ENCODE assay signal across 24 cellular contexts in genomic region chr12:1377117-1377516, GRCh38.
DNase-seq lines count a peak whose midpoint lies in the region; ATAC-seq, FAIRE-seq and TF ChIP-seq lines count a peak whose summit lies in the region.
"Had no signal": no experiment of that assay in that cellular context is flagged by ENCODE, and none has a peak within 500 bp of the region (broad histone marks: within the 10 kb centered on the region; RNA-seq: fewer than 3 reads in every experiment).

No MANE protein-coding gene starts in this region.

- H3K4me3 ChIP-seq in liver (ENCODE audit: low read depth in 1 of 3, low read length in 3 of 3) (no peak overlapping the region), HepG2 (replicated peaks in 1 of 3; ENCODE audit: insufficient read depth in 1 of 3, low read depth in 2 of 3, low read length in 3 of 3) (no peak overlapping the region), right lobe of liver (peak overlapping the region in 1 of 3 donors; percentile 8), ascending aorta (no peak overlapping the region)
- H3K4me3 ChIP-seq: A549, BLaER1, GM12878 had no signal

- H3K9me3 ChIP-seq in liver (ENCODE audit: control insufficient read depth in 4 of 4, low read length in 3 of 4) (no peaks in the 10 kb centered on the region), HepG2 (ENCODE audit: low read length) (no peaks in the 10 kb centered on the region), right lobe of liver (no peaks in the 10 kb centered on the region), ascending aorta (no peaks in the 10 kb centered on the region)
- H3K9me3 ChIP-seq: A549, BE2C had no signal

- BruUV-seq in HepG2 (replicated peaks; lab: Mats Ljungman, UMichigan): no TSS peak

- peaks cover 11% of the 10 kb centered on the region for H3K36me3 Mint-ChIP-seq in activated CD4-positive, alpha-beta memory T cell treated with anti-CD3 and anti-CD28 coated beads, Interleukin-2, amount 10 ng/mL, durations not matched to agents 7 days and 5 days (ENCODE audit: low read depth)

- H3K4me1 ChIP-seq in liver (ENCODE audit: control insufficient read depth in 4 of 4, insufficient read depth in 4 of 4, low read length in 3 of 4) (peaks cover 5 to 31% (median 23%) of the 10 kb centered on the region in 4 donors), HepG2 (ENCODE audit: insufficient read depth, low read length) (peaks cover 11% of the 10 kb centered on the region), right lobe of liver (peaks cover 0 to 37% (median 6%) of the 10 kb centered on the region in 4 donors), ascending aorta (no peaks in the 10 kb centered on the region)
- H3K4me1 ChIP-seq: A549, BE2C, BLaER1 had no signal

- peak overlapping the region; percentile 22 to 39 for H3K27ac ChIP-seq in liver (ENCODE audit: low read depth in 1 of 2, low read length in 2 of 2)
- no peak overlapping the region for H3K27ac ChIP-seq in HepG2 (ENCODE audit: extremely low read length, insufficient read depth, low read length)
- H3K27ac ChIP-seq in right lobe of liver: peak overlapping the region; percentile 6 to 71 (median 64)
- H3K27ac ChIP-seq in ascending aorta: no peak overlapping the region
- H3K27ac ChIP-seq: 22Rv1, A549, BLaER1 had no signal

- no peaks in the 10 kb centered on the region for H3K27me3 Mint-ChIP-seq in activated CD4-positive, alpha-beta memory T cell treated with anti-CD3 and anti-CD28 coated beads, Interleukin-2, amount 10 ng/mL, durations not matched to agents 7 days and 5 days
- H3K27me3 Mint-ChIP-seq: CD4-positive, alpha-beta memory T cell; CD8-positive, alpha-beta memory T cell had no signal

- ATAC-seq in HepG2: no peak
- ATAC-seq in right lobe of liver: peak; percentile 44 to 54 (median 54)
- ATAC-seq: A549, GM12878 had no signal

- H3K27me3 ChIP-seq in liver (ENCODE audit: control insufficient read depth in 4 of 4, insufficient read depth in 4 of 4, low read length in 3 of 4): no peaks in the 10 kb centered on the region
- no peaks in the 10 kb centered on the region for H3K27me3 ChIP-seq in HepG2 (ENCODE audit: control insufficient read depth in 1 of 2, insufficient read depth in 2 of 2, low read length in 2 of 2)
- H3K27me3 ChIP-seq in right lobe of liver: no peaks in the 10 kb centered on the region
- H3K27me3 ChIP-seq in ascending aorta: no peaks in the 10 kb centered on the region
- H3K27me3 ChIP-seq: BE2C, BLaER1 had no signal

- H3K79me2 ChIP-seq in HepG2 (ENCODE audit: insufficient read depth, low read length): no peaks in the 10 kb centered on the region

- no peak overlapping the region for H3K4me3 Mint-ChIP-seq in activated CD4-positive, alpha-beta memory T cell treated with anti-CD3 and anti-CD28 coated beads, Interleukin-2, amount 10 ng/mL, durations not matched to agents 7 days and 5 days
- H3K4me3 Mint-ChIP-seq: CD14-positive monocyte; CD4-positive, alpha-beta memory T cell; CD4-positive, CD25-positive, alpha-beta regulatory T cell; CD8-positive, alpha-beta memory T cell had no signal

- WGBS in liver: 55% methylated on average over 5 of the region's 5 CpGs
- over 99% methylated on average over 5 of the region's 5 CpGs for WGBS in HepG2 (ENCODE audit: low lambda C conversion rate)
- WGBS in right lobe of liver (ENCODE audit: insufficient coverage, low coverage, low lambda C conversion rate, missing lambda C conversion rate): 58% methylated on average over 5 of the region's 5 CpGs

- no peak for TF ChIP-seq CTCF in liver (IDR thresholded peaks at IDR 0.05; ENCODE audit: low read depth, low read length, missing input control)
- TF ChIP-seq CTCF in HepG2 (CRISPR knock-in tag; IDR thresholded peaks at IDR 0.05): no peak
- TF ChIP-seq CTCF in right lobe of liver (IDR thresholded peaks at IDR 0.05): no peak
- TF ChIP-seq CTCF in ascending aorta (IDR thresholded peaks at IDR 0.05): no peak

- TF ChIP-seq EP300 in HepG2 (IDR thresholded peaks at IDR 0.05; ENCODE audit: low read depth in 2 of 2, low read length in 2 of 2) (no peak), HepG2 (CRISPR knock-in tag; IDR thresholded peaks at IDR 0.05; ENCODE audit: borderline replicate concordance) (no peak)

- H3K27ac Mint-ChIP-seq in activated CD4-positive, alpha-beta memory T cell treated with anti-CD3 and anti-CD28 coated beads, Interleukin-2, amount 10 ng/mL, durations not matched to agents 7 days and 5 days: no peak overlapping the region
- H3K27ac Mint-ChIP-seq: CD4-positive, alpha-beta memory T cell; CD4-positive, CD25-positive, alpha-beta regulatory T cell; CD8-positive, alpha-beta memory T cell had no signal

- no peak overlapping the region for H3K4me2 ChIP-seq in HepG2 (ENCODE audit: low read depth, low read length)
- H3K4me2 ChIP-seq: A549, BLaER1 had no signal

- no peak overlapping the region for H2AFZ ChIP-seq in HepG2 (ENCODE audit: low read length)

- TF ChIP-seq POLR2A in HepG2 (IDR thresholded peaks at IDR 0.05; ENCODE audit: insufficient read depth in 1 of 2, low read depth in 2 of 2, low read length in 2 of 2) (no peak), right lobe of liver (IDR thresholded peaks at IDR 0.05) (no peak)

- FAIRE-seq in HepG2 (lab: Jason Lieb, UNC): no peak
- FAIRE-seq: A549, GM12878, GM19239 had no signal

- TF ChIP-seq RAD21 in liver (IDR thresholded peaks at IDR 0.05): no peak
- no peak for TF ChIP-seq RAD21 in HepG2 (CRISPR knock-in tag; IDR thresholded peaks at IDR 0.05)

- intact Hi-C loops in HepG2 (cut with micrococcal nuclease; ENCODE audit: unreplicated experiment): loop anchor here (1.0 kb wide), 1 partner anchor 10 kb away; no protein-coding TSS in a partner anchor
- intact Hi-C loops in right lobe of liver (cut with DNase I): no loop called here
- intact Hi-C loops in ascending aorta (cut with DNase I): no loop called here

- no peak for DNase-seq in HepG2 (ENCODE audit: low spot score)
- DNase-seq in right lobe of liver: no peak
- no peak for DNase-seq in ascending aorta (ENCODE audit: low spot score in 2 of 2)
- no peak for DNase-seq in activated CD4-positive, alpha-beta memory T cell treated with anti-CD3 and anti-CD28 coated beads, Interleukin-2, amount 10 ng/mL, durations not matched to agents 7 days and 5 days
- DNase-seq: BE2C; C1 segment of cervical spinal cord; CD4-positive, alpha-beta memory T cell; CD4-positive, CD25-positive, alpha-beta regulatory T cell; CD8-positive, alpha-beta memory T cell; COR-L47; DMS 273 treated with DMSO at 0.1 percent for 48 hours; DMS153; DMS53; DMS79; DND-41; EL; GDM1 had no signal

- in situ Hi-C loops in HepG2 (cut with HindIII; ENCODE audit: extremely low pct_ligation_motif_present, low pct_unique_long_range_greater_than_20kb): no loop called here

- CTCF ChIA-PET in HepG2 (lab: Yijun Ruan, JAX; ENCODE audit: low intra/inter-chr PET ratio, low total read pairs): no interaction called here
- CTCF ChIA-PET in activated CD4-positive, alpha-beta memory T cell treated with anti-CD3 and anti-CD28 coated beads, Interleukin-2, amount 10 ng/mL, durations not matched to agents 7 days and 5 days (lab: Charles Lee): no interaction called here

- no peaks in the 10 kb centered on the region for H3K4me1 Mint-ChIP-seq in activated CD4-positive, alpha-beta memory T cell treated with anti-CD3 and anti-CD28 coated beads, Interleukin-2, amount 10 ng/mL, durations not matched to agents 7 days and 5 days
- H3K4me1 Mint-ChIP-seq: CD4-positive, alpha-beta memory T cell; CD8-positive, alpha-beta memory T cell had no signal

- H4K20me1 ChIP-seq in HepG2 (ENCODE audit: insufficient read depth, low read length): no peaks in the 10 kb centered on the region
- H4K20me1 ChIP-seq: BLaER1 had no signal

- POLR2A ChIA-PET in HepG2 (lab: Yijun Ruan, JAX): no interaction called here
- POLR2A ChIA-PET in activated CD4-positive, alpha-beta memory T cell treated with anti-CD3 and anti-CD28 coated beads, Interleukin-2, amount 10 ng/mL, durations not matched to agents 7 days and 5 days (lab: Charles Lee): no interaction called here

- H3K36me3 ChIP-seq in liver (ENCODE audit: control insufficient read depth in 4 of 4, insufficient read depth in 3 of 4, low read depth in 1 of 4, low read length in 3 of 4) (no peaks in the 10 kb centered on the region), HepG2 (replicated peaks in 1 of 2; ENCODE audit: control insufficient read depth in 1 of 2, insufficient read depth in 2 of 2, low read length in 2 of 2) (peaks cover 0 to 12% of the 10 kb centered on the region in 2 experiments; a peak in 2 of 5 replicates), right lobe of liver (no peaks in the 10 kb centered on the region), ascending aorta (peaks cover 10 to 34% of the 10 kb centered on the region in 2 donors)
- H3K36me3 ChIP-seq: BE2C had no signal

- no peaks in the 10 kb centered on the region for H3K9me3 Mint-ChIP-seq in activated CD4-positive, alpha-beta memory T cell treated with anti-CD3 and anti-CD28 coated beads, Interleukin-2, amount 10 ng/mL, durations not matched to agents 7 days and 5 days
- H3K9me3 Mint-ChIP-seq: CD4-positive, alpha-beta memory T cell; CD4-positive, CD25-positive, alpha-beta regulatory T cell; CD8-positive, alpha-beta memory T cell had no signal

- H3K9ac ChIP-seq in liver (ENCODE audit: low read depth in 1 of 2, low read length in 2 of 2) (no peak overlapping the region), HepG2 (ENCODE audit: insufficient read depth, low read depth, low read length) (no peak overlapping the region)
- H3K9ac ChIP-seq: BLaER1 had no signal

TF ChIP-seq in liver, 16 proteins besides CTCF, POLR2A, EP300 and RAD21:
- TF ChIP-seq FOXA1 (IDR thresholded peaks at IDR 0.05) (no peak), GABPA (IDR thresholded peaks at IDR 0.05 in 1 of 2, conservative IDR thresholded peaks at IDR 0.05 in 1 of 2) (no peak), NR2F2 (IDR thresholded peaks at IDR 0.05) (no peak), YY1 (IDR thresholded peaks at IDR 0.05) (no peak), TAF1 (conservative IDR thresholded peaks at IDR 0.05) (no peak)
- TF ChIP-seq, protein P1, sequence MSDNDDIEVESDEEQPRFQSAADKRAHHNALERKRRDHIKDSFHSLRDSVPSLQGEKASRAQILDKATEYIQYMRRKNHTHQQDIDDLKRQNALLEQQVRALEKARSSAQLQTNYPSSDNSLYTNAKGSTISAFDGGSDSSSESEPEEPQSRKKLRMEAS (IDR thresholded peaks at IDR 0.05): no peak

TF ChIP-seq in HepG2, 621 proteins besides CTCF, POLR2A, EP300 and RAD21 (continues in another document):
- TF ChIP-seq ZNF713 (CRISPR knock-in tag; IDR thresholded peaks at IDR 0.05): no peak
- TF ChIP-seq HOXD1 (CRISPR knock-in tag; IDR thresholded peaks at IDR 0.05): no peak
- no peak for TF ChIP-seq RBAK (CRISPR knock-in tag; IDR thresholded peaks at IDR 0.05)
- no peak for TF ChIP-seq HDAC6 (IDR thresholded peaks at IDR 0.05; ENCODE audit: low read depth, low read length)
- no peak for TF ChIP-seq KDM3A (CRISPR knock-in tag; IDR thresholded peaks at IDR 0.05; ENCODE audit: low read depth)
- no peak for TF ChIP-seq MAZ (IDR thresholded peaks at IDR 0.05; ENCODE audit: borderline replicate concordance, low read depth, low read length)
- TF ChIP-seq MAZ (CRISPR knock-in tag; IDR thresholded peaks at IDR 0.05; ENCODE audit: low read depth): no peak
- no peak for TF ChIP-seq MEIS1 (CRISPR knock-in tag; IDR thresholded peaks at IDR 0.05; ENCODE audit: borderline replicate concordance)
- no peak for TF ChIP-seq TCF7 (IDR thresholded peaks at IDR 0.05; ENCODE audit: low read depth)

Comparison
In these comparisons a context has a peak if more than half of its experiments do, and no peak if none do; other contexts are left out.
1. H3K27ac ChIP-seq: peak in liver (2 of 2) and right lobe of liver (3 of 3); none in HepG2 (single experiment) and ascending aorta (0 of 2).